17 cellular contexts compared by ENCODE assay signal in genomic region chr1:242225770-242226573, GRCh38.
DNase-seq lines count a peak whose midpoint lies in the region; ATAC-seq and TF ChIP-seq lines count a peak whose summit lies in the region.
"Had no signal": no experiment of that assay in that cellular context is flagged by ENCODE, and none has a peak within 500 bp of the region (broad histone marks: within the 10 kb centered on the region; RNA-seq: fewer than 3 reads in every experiment).

No MANE protein-coding gene starts in this region.

- no peaks in the 10 kb centered on the region for H3K4me1 Mint-ChIP-seq in CD14-positive monocyte
- H3K4me1 Mint-ChIP-seq in stimulated activated naive CD8-positive, alpha-beta T cell treated with anti-CD3 and anti-CD28 coated beads, Interleukin-15, amount 100 ng/mL, for 72 hours = no peaks in the 10 kb centered on the region
- H3K4me1 Mint-ChIP-seq: activated T-helper 17 cell treated with anti-CD3 and anti-CD28 coated beads, Interleukin-2, amount 50 U/mL, for 72 hours; nephron had no signal

- H3K27ac Mint-ChIP-seq in CD14-positive monocyte = no peak overlapping the region
- no peak overlapping the region for H3K27ac Mint-ChIP-seq in stimulated activated naive CD8-positive, alpha-beta T cell treated with anti-CD3 and anti-CD28 coated beads, Interleukin-15, amount 100 ng/mL, for 72 hours
- H3K27ac Mint-ChIP-seq: activated T-helper 17 cell treated with anti-CD3 and anti-CD28 coated beads, Interleukin-2, amount 50 U/mL, for 72 hours; nephron had no signal

- no peak overlapping the region for H3K4me3 ChIP-seq in neural cell (ENCODE audit: low read length)
- H3K4me3 ChIP-seq: left ventricle myocardium inferior, sigmoid colon had no signal

- H3K9me3 Mint-ChIP-seq in CD14-positive monocyte = peaks cover 0 to 8% (median 0%) of the 10 kb centered on the region in 7 donors
- H3K9me3 Mint-ChIP-seq in stimulated activated naive CD8-positive, alpha-beta T cell treated with anti-CD3 and anti-CD28 coated beads, Interleukin-15, amount 100 ng/mL, for 72 hours = no peaks in the 10 kb centered on the region
- H3K9me3 Mint-ChIP-seq: activated T-helper 17 cell treated with anti-CD3 and anti-CD28 coated beads, Interleukin-2, amount 50 U/mL, for 72 hours; nephron had no signal

- H2AFZ ChIP-seq in neural cell (ENCODE audit: low read depth, low read length) = no peak overlapping the region

- H3K36me3 ChIP-seq in neural cell (ENCODE audit: insufficient read depth, low read length) = no peaks in the 10 kb centered on the region
- H3K36me3 ChIP-seq: left ventricle myocardium inferior, sigmoid colon had no signal

- no peaks in the 10 kb centered on the region for H3K79me2 ChIP-seq in neural cell (replicated peaks; ENCODE audit: insufficient read depth, low read length)

- H3K9me3 ChIP-seq in neural cell (ENCODE audit: low read length) = no peaks in the 10 kb centered on the region
- H3K9me3 ChIP-seq: left ventricle myocardium inferior, sigmoid colon had no signal

- H3F3A ChIP-seq in neural cell (ENCODE audit: insufficient read depth, low read length, poor library complexity, severe bottlenecking) = peaks cover 6% of the 10 kb centered on the region

- no peaks in the 10 kb centered on the region for H3K9me2 ChIP-seq in neural cell (ENCODE audit: insufficient read depth, low read length)

- no peak overlapping the region for H3K4me2 ChIP-seq in neural cell (ENCODE audit: low read length)

- TF ChIP-seq RAD21 in neural cell (conservative IDR thresholded peaks at IDR 0.05) = no peak

- H3K27me3 ChIP-seq in neural cell (ENCODE audit: insufficient read depth, low read depth, low read length) = no peaks in the 10 kb centered on the region
- H3K27me3 ChIP-seq: sigmoid colon had no signal

- TF ChIP-seq EP300 in neural cell (conservative IDR thresholded peaks at IDR 0.05; ENCODE audit: poor library complexity, severe bottlenecking) = no peak

- intact Hi-C loops in CD14-positive monocyte (cut with micrococcal nuclease) = no loop called here

- peak overlapping the region; percentile 77 for H3K27ac ChIP-seq in neural cell (ENCODE audit: low read length)
- H3K27ac ChIP-seq: left ventricle myocardium inferior, sigmoid colon had no signal

- no peaks in the 10 kb centered on the region for H4K20me1 ChIP-seq in neural cell (ENCODE audit: insufficient read depth)

- no peak overlapping the region for H3K9ac ChIP-seq in neural cell (ENCODE audit: low read length)

- TF ChIP-seq CTCF in neural cell (IDR thresholded peaks at IDR 0.05; ENCODE audit: poor library complexity, severe bottlenecking) (no peak), CD14-positive monocyte (IDR thresholded peaks at IDR 0.05) (no peak)

- H3K27me3 Mint-ChIP-seq in CD14-positive monocyte (ENCODE audit: low read depth in 3 of 3) = no peaks in the 10 kb centered on the region
- no peaks in the 10 kb centered on the region for H3K27me3 Mint-ChIP-seq in stimulated activated naive CD8-positive, alpha-beta T cell treated with anti-CD3 and anti-CD28 coated beads, Interleukin-15, amount 100 ng/mL, for 72 hours
- H3K27me3 Mint-ChIP-seq: activated T-helper 17 cell treated with anti-CD3 and anti-CD28 coated beads, Interleukin-2, amount 50 U/mL, for 72 hours had no signal

- ATAC-seq in GM18907 (IDR thresholded peaks at IDR 0.05; ENCODE audit: unreplicated experiment) (peak; percentile 59), HG02642 (IDR thresholded peaks at IDR 0.05; ENCODE audit: poor library complexity, unreplicated experiment) (peak; percentile 50), HG03575 (IDR thresholded peaks at IDR 0.05; ENCODE audit: extremely low read depth, insufficient number of reproducible peaks, low FRiP score, unreplicated experiment) (peak; percentile 83), HG03097 (IDR thresholded peaks at IDR 0.05; ENCODE audit: low FRiP score, unreplicated experiment) (no peak)
- ATAC-seq in stimulated activated naive CD8-positive, alpha-beta T cell treated with anti-CD3 and anti-CD28 coated beads, Interleukin-15, amount 100 ng/mL, for 72 hours = no peak
- ATAC-seq: activated CD4-positive, CD25-positive, alpha-beta regulatory T cell treated with anti-CD3 and anti-CD28 coated beads, Interleukin-2, amount 50 U/mL, for 24 hours; activated T-helper 17 cell treated with anti-CD3 and anti-CD28 coated beads, Interleukin-2, amount 50 U/mL, for 72 hours; SK-N-SH treated with all-trans-retinoic acid at 6 μM for 48 hours had no signal

- DNase-seq in CD14-positive monocyte (ENCODE audit: low spot score) = no peak
- DNase-seq in stimulated activated naive CD8-positive, alpha-beta T cell treated with anti-CD3 and anti-CD28 coated beads, Interleukin-15, amount 100 ng/mL, for 72 hours = no peak
- DNase-seq: H7, hippocampal formation, left ventricle myocardium inferior, NCI-H1092 treated with DMSO at 0.1 percent for 48 hours, NCI-H82, sigmoid colon had no signal

- H3K4me3 Mint-ChIP-seq in CD14-positive monocyte = no peak overlapping the region
- no peak overlapping the region for H3K4me3 Mint-ChIP-seq in stimulated activated naive CD8-positive, alpha-beta T cell treated with anti-CD3 and anti-CD28 coated beads, Interleukin-15, amount 100 ng/mL, for 72 hours
- H3K4me3 Mint-ChIP-seq: activated T-helper 17 cell treated with anti-CD3 and anti-CD28 coated beads, Interleukin-2, amount 50 U/mL, for 72 hours; nephron had no signal

- no peaks in the 10 kb centered on the region for H3K36me3 Mint-ChIP-seq in CD14-positive monocyte

TF ChIP-seq in neural cell, 6 proteins besides CTCF, POLR2A, EP300 and RAD21:
- TF ChIP-seq MXI1 (conservative IDR thresholded peaks at IDR 0.05; ENCODE audit: poor library complexity, severe bottlenecking) (no peak), SMC3 (conservative IDR thresholded peaks at IDR 0.05; ENCODE audit: poor library complexity) (no peak), REST (IDR thresholded peaks at IDR 0.05; ENCODE audit: borderline replicate concordance) (no peak), EZH2 (IDR thresholded peaks at IDR 0.05; ENCODE audit: borderline replicate concordance, insufficient read depth, low read length, poor library complexity, severe bottlenecking) (no peak), TAF1 (IDR thresholded peaks at IDR 0.05; ENCODE audit: low read depth) (no peak), POLR2AphosphoS5 (IDR thresholded peaks at IDR 0.05) (no peak)

Comparison
In these comparisons a context has a peak if more than half of its experiments do, and no peak if none do; other contexts are left out.
1. ATAC-seq: peak in GM18907 (single experiment), HG02642 (single experiment) and HG03575 (single experiment); none in HG03097 (single experiment) and stimulated activated naive CD8-positive, alpha-beta T cell treated with anti-CD3 and anti-CD28 coated beads, Interleukin-15, amount 100 ng/mL, for 72 hours (single experiment).